In the genomic region with DNA sequence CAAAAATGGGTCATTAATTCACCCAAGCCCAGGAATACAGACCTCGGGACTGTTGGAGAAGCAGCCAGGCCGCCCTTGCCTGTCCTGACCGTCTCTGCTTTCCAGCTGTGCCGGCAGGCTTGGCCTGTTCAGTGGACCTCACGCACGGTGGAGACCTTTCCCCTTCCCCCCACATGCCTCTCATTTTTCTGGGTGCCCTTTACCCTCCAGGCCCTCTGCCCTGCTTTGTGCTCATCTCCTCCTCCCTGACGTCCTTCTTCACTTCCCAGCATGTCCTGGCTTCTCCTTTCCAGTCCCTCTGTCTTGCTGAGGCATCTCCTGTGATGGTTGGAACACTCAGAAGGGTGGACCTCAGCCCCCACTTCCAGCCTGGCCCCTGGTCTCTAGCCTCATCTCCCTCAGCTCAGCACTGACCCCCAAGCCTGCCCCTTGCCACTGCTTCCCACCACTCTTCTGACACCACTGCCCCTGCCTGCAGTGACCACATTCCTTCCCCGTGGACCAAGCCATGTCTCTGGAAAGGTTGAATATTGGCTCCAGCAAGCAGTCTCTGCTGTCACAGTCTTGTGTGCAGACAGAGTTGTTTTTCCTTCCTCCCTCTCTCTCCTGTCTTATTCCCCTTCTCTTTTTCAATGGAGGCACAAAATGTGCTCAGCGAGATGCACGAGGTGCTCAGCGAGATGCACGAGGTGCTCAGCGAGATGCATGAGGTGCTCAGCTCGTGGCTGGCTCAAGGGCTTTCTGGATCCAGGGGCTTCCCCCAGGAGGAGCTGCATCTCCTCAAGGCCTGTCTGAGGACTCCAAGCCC, we compare ENCODE assay signal across 1 cellular context.
TF ChIP-seq lines count a peak whose summit lies in the region.

No MANE protein-coding gene starts in this region.

TF ChIP-seq in IMR-90, 13 proteins besides CTCF, POLR2A, EP300 and RAD21:
- no peak for TF ChIP-seq FOS (IDR thresholded peaks at IDR 0.05; ENCODE audit: low read depth, low read length)
- no peak for TF ChIP-seq SMC3 (IDR thresholded peaks at IDR 0.05; ENCODE audit: low read depth, low read length)
- TF ChIP-seq, protein P1, sequence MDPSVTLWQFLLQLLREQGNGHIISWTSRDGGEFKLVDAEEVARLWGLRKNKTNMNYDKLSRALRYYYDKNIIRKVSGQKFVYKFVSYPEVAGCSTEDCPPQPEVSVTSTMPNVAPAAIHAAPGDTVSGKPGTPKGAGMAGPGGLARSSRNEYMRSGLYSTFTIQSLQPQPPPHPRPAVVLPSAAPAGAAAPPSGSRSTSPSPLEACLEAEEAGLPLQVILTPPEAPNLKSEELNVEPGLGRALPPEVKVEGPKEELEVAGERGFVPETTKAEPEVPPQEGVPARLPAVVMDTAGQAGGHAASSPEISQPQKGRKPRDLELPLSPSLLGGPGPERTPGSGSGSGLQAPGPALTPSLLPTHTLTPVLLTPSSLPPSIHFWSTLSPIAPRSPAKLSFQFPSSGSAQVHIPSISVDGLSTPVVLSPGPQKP (IDR thresholded peaks at IDR 0.05; ENCODE audit: borderline replicate concordance, low read depth, low read length) = no peak
- TF ChIP-seq, protein P2, sequence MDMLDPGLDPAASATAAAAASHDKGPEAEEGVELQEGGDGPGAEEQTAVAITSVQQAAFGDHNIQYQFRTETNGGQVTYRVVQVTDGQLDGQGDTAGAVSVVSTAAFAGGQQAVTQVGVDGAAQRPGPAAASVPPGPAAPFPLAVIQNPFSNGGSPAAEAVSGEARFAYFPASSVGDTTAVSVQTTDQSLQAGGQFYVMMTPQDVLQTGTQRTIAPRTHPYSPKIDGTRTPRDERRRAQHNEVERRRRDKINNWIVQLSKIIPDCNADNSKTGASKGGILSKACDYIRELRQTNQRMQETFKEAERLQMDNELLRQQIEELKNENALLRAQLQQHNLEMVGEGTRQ (IDR thresholded peaks at IDR 0.05; ENCODE audit: low read depth, low read length) = no peak
